In the genomic region with DNA sequence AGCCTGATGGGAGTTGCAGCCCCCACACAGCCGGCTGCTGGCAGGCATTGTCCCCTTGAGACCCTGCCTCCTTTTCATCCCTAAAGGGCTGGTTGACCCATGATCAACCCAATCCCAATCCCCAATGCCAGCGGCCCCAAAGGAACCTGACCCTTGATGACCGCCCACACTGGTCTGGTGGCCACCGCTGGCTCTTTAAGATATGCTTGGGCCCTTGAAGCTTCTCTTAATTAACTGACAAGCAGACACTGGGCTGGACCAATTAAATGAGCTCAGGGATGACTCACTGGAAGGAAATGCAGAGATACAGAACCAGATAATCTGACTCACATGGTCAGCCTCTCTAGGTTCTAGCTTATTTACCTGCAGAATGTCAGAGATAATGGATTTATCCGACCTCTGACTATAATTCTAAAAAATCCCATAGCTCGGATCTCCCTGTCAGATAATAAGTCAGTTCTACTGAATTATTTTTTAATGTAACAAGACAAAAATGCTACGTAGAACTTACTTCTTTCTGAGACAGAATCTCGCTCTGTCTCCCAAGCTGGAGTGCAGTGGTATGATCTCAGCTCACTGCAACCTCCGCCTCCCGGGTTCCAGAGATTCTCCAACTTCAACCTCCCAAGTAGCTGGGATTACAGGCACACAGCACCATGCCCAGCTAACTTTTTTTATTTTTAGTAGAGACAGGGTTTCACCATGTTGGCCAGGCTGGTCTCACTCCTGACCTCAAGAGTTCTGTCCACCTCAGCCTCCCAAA, we compare ENCODE assay signal across 1 cellular context.
TF ChIP-seq lines count a peak whose summit lies in the region.

No MANE protein-coding gene starts in this region.

TF ChIP-seq in K562, 482 proteins besides CTCF, POLR2A, EP300 and RAD21 (continued from another document):
- TF ChIP-seq FOXM1 (IDR thresholded peaks at IDR 0.05; ENCODE audit: low read depth), result peak; percentile 61
- TF ChIP-seq FOXM1 (CRISPR knock-in tag; IDR thresholded peaks at IDR 0.05; ENCODE audit: low read depth), result no peak
- TF ChIP-seq JUNB (CRISPR knock-in tag; conservative IDR thresholded peaks at IDR 0.05), result peak; percentile 84
- TF ChIP-seq RFX1 (IDR thresholded peaks at IDR 0.05), result no peak
- TF ChIP-seq ZNF408 (CRISPR knock-in tag; IDR thresholded peaks at IDR 0.05; ENCODE audit: low read depth), result no peak
- TF ChIP-seq KDM5B (IDR thresholded peaks at IDR 0.05; ENCODE audit: insufficient replicate concordance, low read depth, low read length), result no peak
- TF ChIP-seq HOXB6 (CRISPR knock-in tag; IDR thresholded peaks at IDR 0.05; ENCODE audit: borderline replicate concordance), result no peak
- TF ChIP-seq, protein P1, sequence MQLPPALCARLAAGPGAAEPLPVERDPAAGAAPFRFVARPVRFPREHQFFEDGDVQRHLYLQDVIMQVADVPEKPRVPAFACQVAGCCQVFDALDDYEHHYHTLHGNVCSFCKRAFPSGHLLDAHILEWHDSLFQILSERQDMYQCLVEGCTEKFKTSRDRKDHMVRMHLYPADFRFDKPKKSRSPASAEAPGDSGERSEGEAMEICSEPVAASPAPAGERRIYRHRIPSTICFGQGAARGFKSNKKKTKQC (CRISPR knock-in tag; IDR thresholded peaks at IDR 0.05), result no peak
- TF ChIP-seq, protein P2, sequence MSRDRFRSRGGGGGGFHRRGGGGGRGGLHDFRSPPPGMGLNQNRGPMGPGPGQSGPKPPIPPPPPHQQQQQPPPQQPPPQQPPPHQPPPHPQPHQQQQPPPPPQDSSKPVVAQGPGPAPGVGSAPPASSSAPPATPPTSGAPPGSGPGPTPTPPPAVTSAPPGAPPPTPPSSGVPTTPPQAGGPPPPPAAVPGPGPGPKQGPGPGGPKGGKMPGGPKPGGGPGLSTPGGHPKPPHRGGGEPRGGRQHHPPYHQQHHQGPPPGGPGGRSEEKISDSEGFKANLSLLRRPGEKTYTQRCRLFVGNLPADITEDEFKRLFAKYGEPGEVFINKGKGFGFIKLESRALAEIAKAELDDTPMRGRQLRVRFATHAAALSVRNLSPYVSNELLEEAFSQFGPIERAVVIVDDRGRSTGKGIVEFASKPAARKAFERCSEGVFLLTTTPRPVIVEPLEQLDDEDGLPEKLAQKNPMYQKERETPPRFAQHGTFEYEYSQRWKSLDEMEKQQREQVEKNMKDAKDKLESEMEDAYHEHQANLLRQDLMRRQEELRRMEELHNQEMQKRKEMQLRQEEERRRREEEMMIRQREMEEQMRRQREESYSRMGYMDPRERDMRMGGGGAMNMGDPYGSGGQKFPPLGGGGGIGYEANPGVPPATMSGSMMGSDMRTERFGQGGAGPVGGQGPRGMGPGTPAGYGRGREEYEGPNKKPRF (IDR thresholded peaks at IDR 0.05; ENCODE audit: low read depth, low read length), result no peak
- no peak for TF ChIP-seq SLC30A9 (CRISPR knock-in tag; IDR thresholded peaks at IDR 0.05)
- no peak for TF ChIP-seq ZNF175 (CRISPR knock-in tag; IDR thresholded peaks at IDR 0.05; ENCODE audit: low read depth)
- no peak for TF ChIP-seq MXI1 (IDR thresholded peaks at IDR 0.05; ENCODE audit: low read depth, low read length)
- no peak for TF ChIP-seq HIVEP1 (CRISPR knock-in tag; IDR thresholded peaks at IDR 0.05)
- 0 out of 2 replicates have a peak, but pooled peaks have one; percentile 39 for TF ChIP-seq TEAD2 (tag; IDR thresholded peaks at IDR 0.05)
- TF ChIP-seq SOX6 (IDR thresholded peaks at IDR 0.05), result peak; percentile 51
